ENCODE assay signal across 35 cellular contexts in genomic region chr9:117974108-117974507, GRCh38.
"Had no signal": no experiment of that assay in that cellular context is flagged by ENCODE, and none has a peak within 500 bp of the region (broad histone marks: within the 10 kb centered on the region; RNA-seq: fewer than 3 reads in every experiment).

No MANE protein-coding gene starts in this region.

- H3K27ac ChIP-seq: KMS-11 had no signal

- H3K9me3 ChIP-seq: MG63 had no signal

- H3K9ac ChIP-seq: KMS-11 had no signal

- H3K36me3 ChIP-seq: MG63 had no signal

- H3K4me2 ChIP-seq: KMS-11 had no signal

- H3K4me3 ChIP-seq: MG63 had no signal

- DNase-seq: Karpas-422, Kasumi-1, KG1, MG63, MV-4-11, NCI-H1048, NCI-H1092, NCI-H1092 treated with DMSO at 0.1 percent for 48 hours, NCI-H1105, NCI-H1105 treated with DMSO at 0.1 percent for 48 hours, NCI-H1417, NCI-H1417 treated with DMSO at 0.1 percent for 48 hours, NCI-H1436, NCI-H1436 treated with DMSO at 0.1 percent for 48 hours, NCI-H146, NCI-H1694, NCI-H1694 treated with DMSO at 0.1 percent for 48 hours, NCI-H187, NCI-H187 treated with DMSO at 0.1 percent for 48 hours, NCI-H1930, NCI-H2029, NCI-H2029 treated with DMSO at 0.1 percent for 48 hours, NCI-H2081, NCI-H2081 treated with DMSO at 0.1 percent for 48 hours, NCI-H2107, NCI-H2171, NCI-H2171 treated with DMSO at 0.1 percent for 48 hours, NCI-H2227 treated with DMSO at 0.1 percent for 48 hours, NCI-H226, NCI-H345, NCI-H446, NCI-H446 treated with DMSO at 0.1 percent for 48 hours, NCI-H510A, NCI-H510A treated with DMSO at 0.1 percent for 48 hours had no signal

- H3K27me3 ChIP-seq: MG63 had no signal
